Comparison of ENCODE assay signal across 1 cellular context in the genomic region with DNA sequence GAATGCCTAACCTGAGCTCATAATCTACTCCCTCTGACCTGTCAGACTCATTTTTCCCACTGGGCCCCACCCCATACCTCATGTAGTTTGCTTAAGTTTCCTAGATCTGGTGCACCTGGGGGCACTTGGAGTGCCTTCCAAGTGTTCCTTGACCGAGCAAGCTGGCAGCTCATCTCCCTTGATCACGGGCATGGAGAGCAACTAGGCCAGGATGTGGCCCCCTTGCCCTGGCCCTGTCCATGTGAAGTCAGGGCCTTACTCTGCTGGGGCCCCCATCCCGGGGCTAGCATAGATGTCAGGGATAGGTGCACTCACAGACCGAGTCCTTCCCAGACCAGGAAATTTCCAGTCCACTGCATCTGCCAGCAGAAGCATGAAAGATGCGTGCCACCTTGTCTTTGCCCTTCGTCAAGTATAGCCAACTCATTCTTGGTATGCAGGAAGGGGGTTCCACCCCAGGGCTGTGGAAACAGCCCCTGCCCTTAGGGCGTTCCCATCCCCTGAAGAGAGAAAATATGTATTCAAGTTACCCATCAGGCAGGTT.
TF ChIP-seq lines count a peak whose summit lies in the region.

No MANE protein-coding gene starts in this region.

TF ChIP-seq in GM23338, 12 proteins besides CTCF, POLR2A, EP300 and RAD21 (continued from another document):
- TF ChIP-seq, protein P1, sequence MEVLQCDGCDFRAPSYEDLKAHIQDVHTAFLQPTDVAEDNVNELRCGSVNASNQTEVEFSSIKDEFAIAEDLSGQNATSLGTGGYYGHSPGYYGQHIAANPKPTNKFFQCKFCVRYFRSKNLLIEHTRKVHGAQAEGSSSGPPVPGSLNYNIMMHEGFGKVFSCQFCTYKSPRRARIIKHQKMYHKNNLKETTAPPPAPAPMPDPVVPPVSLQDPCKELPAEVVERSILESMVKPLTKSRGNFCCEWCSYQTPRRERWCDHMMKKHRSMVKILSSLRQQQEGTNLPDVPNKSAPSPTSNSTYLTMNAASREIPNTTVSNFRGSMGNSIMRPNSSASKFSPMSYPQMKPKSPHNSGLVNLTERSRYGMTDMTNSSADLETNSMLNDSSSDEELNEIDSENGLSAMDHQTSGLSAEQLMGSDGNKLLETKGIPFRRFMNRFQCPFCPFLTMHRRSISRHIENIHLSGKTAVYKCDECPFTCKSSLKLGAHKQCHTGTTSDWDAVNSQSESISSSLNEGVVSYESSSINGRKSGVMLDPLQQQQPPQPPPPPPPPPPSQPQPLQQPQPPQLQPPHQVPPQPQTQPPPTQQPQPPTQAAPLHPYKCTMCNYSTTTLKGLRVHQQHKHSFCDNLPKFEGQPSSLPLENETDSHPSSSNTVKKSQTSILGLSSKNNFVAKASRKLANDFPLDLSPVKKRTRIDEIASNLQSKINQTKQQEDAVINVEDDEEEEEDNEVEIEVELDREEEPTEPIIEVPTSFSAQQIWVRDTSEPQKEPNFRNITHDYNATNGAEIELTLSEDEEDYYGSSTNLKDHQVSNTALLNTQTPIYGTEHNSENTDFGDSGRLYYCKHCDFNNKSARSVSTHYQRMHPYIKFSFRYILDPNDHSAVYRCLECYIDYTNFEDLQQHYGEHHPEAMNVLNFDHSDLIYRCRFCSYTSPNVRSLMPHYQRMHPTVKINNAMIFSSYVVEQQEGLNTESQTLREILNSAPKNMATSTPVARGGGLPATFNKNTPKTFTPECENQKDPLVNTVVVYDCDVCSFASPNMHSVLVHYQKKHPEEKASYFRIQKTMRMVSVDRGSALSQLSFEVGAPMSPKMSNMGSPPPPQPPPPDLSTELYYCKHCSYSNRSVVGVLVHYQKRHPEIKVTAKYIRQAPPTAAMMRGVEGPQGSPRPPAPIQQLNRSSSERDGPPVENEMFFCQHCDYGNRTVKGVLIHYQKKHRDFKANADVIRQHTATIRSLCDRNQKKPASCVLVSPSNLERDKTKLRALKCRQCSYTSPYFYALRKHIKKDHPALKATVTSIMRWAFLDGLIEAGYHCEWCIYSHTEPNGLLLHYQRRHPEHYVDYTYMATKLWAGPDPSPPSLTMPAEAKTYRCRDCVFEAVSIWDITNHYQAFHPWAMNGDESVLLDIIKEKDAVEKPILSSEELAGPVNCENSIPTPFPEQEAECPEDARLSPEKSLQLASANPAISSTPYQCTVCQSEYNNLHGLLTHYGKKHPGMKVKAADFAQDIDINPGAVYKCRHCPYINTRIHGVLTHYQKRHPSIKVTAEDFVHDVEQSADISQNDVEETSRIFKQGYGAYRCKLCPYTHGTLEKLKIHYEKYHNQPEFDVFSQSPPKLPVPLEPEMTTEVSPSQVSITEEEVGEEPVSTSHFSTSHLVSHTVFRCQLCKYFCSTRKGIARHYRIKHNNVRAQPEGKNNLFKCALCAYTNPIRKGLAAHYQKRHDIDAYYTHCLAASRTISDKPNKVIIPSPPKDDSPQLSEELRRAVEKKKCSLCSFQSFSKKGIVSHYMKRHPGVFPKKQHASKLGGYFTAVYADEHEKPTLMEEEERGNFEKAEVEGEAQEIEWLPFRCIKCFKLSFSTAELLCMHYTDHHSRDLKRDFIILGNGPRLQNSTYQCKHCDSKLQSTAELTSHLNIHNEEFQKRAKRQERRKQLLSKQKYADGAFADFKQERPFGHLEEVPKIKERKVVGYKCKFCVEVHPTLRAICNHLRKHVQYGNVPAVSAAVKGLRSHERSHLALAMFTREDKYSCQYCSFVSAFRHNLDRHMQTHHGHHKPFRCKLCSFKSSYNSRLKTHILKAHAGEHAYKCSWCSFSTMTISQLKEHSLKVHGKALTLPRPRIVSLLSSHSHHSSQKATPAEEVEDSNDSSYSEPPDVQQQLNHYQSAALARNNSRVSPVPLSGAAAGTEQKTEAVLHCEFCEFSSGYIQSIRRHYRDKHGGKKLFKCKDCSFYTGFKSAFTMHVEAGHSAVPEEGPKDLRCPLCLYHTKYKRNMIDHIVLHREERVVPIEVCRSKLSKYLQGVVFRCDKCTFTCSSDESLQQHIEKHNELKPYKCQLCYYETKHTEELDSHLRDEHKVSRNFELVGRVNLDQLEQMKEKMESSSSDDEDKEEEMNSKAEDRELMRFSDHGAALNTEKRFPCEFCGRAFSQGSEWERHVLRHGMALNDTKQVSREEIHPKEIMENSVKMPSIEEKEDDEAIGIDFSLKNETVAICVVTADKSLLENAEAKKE (CRISPR knock-in tag; IDR thresholded peaks at IDR 0.05): no peak
- no peak for TF ChIP-seq JUNB (IDR thresholded peaks at IDR 0.05; ENCODE audit: unreplicated experiment)
